ENCODE assay signal across 15 cellular contexts in the genomic region with DNA sequence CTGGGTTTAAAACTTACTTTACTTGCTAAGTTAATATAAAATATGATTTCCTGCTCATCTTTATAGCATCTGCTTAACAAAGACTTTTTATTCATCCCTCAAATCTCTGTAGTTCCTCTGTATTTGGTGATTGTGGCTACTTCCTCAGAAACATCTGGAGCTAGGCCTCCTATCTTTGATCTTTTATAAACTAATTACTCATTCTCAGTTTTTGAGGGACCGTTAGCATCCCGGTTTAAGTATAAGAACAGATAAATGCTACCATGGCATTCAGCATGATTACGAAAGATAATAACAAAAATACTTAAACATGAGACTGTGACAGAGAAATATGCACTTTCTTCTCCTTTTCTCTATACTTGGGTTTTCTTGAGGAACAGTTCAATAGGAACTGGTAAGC.
"Had no signal": no experiment of that assay in that cellular context is flagged by ENCODE, and none has a peak within 500 bp of the region (broad histone marks: within the 10 kb centered on the region; RNA-seq: fewer than 3 reads in every experiment).

No MANE protein-coding gene starts in this region.

- H3K9me3 Mint-ChIP-seq: activated naive CD4-positive, alpha-beta T cell treated with anti-CD3 and anti-CD28 coated beads, Interleukin-2, amount 50 U/mL, for 24 hours; endodermal cell; naive thymus-derived CD4-positive, alpha-beta T cell; stimulated activated effector memory CD8-positive, alpha-beta T cell treated with anti-CD3 and anti-CD28 coated beads, Interleukin-12 subunit alpha, Interleukin-12 subunit beta, amount 100 ng/mL, for 72 hours had no signal

- ATAC-seq: left lung; naive thymus-derived CD4-positive, alpha-beta T cell; stimulated activated effector memory CD8-positive, alpha-beta T cell treated with anti-CD3 and anti-CD28 coated beads, Interleukin-12 subunit alpha, Interleukin-12 subunit beta, amount 100 ng/mL, for 72 hours; T-helper 17 cell had no signal

- H3K36me3 ChIP-seq: left lung, thoracic aorta, vagina had no signal

- H3K9ac ChIP-seq: parathyroid adenoma had no signal

- H3K27ac ChIP-seq: left lung, parathyroid adenoma, thoracic aorta, vagina had no signal

- H3K27me3 Mint-ChIP-seq: activated naive CD4-positive, alpha-beta T cell treated with anti-CD3 and anti-CD28 coated beads, Interleukin-2, amount 50 U/mL, for 24 hours; naive thymus-derived CD4-positive, alpha-beta T cell; T-helper 17 cell had no signal

- H3K27ac Mint-ChIP-seq: activated naive CD4-positive, alpha-beta T cell treated with anti-CD3 and anti-CD28 coated beads, Interleukin-2, amount 50 U/mL, for 24 hours; endodermal cell; naive thymus-derived CD4-positive, alpha-beta T cell; stimulated activated effector memory CD8-positive, alpha-beta T cell treated with anti-CD3 and anti-CD28 coated beads, Interleukin-12 subunit alpha, Interleukin-12 subunit beta, amount 100 ng/mL, for 72 hours; T-helper 17 cell had no signal

- H3K9me3 ChIP-seq: left lung, thoracic aorta, vagina had no signal

- H3K27me3 ChIP-seq: dorsolateral prefrontal cortex, hepatocyte, left lung, vagina had no signal

- H3K4me3 ChIP-seq: dorsolateral prefrontal cortex, hepatocyte, left lung, thoracic aorta, vagina had no signal

- H3K4me3 Mint-ChIP-seq: activated naive CD4-positive, alpha-beta T cell treated with anti-CD3 and anti-CD28 coated beads, Interleukin-2, amount 50 U/mL, for 24 hours; endodermal cell; stimulated activated effector memory CD8-positive, alpha-beta T cell treated with anti-CD3 and anti-CD28 coated beads, Interleukin-12 subunit alpha, Interleukin-12 subunit beta, amount 100 ng/mL, for 72 hours; T-helper 17 cell had no signal

- DNase-seq: amniotic stem cell; dorsolateral prefrontal cortex; endodermal cell; erythroblast; kidney; left lung; mammary epithelial cell; naive thymus-derived CD4-positive, alpha-beta T cell; T-helper 17 cell had no signal

- H3K4me1 Mint-ChIP-seq: activated naive CD4-positive, alpha-beta T cell treated with anti-CD3 and anti-CD28 coated beads, Interleukin-2, amount 50 U/mL, for 24 hours; stimulated activated effector memory CD8-positive, alpha-beta T cell treated with anti-CD3 and anti-CD28 coated beads, Interleukin-12 subunit alpha, Interleukin-12 subunit beta, amount 100 ng/mL, for 72 hours; T-helper 17 cell had no signal
